Comparison of ENCODE assay signal across 2 cellular contexts in the genomic region with DNA sequence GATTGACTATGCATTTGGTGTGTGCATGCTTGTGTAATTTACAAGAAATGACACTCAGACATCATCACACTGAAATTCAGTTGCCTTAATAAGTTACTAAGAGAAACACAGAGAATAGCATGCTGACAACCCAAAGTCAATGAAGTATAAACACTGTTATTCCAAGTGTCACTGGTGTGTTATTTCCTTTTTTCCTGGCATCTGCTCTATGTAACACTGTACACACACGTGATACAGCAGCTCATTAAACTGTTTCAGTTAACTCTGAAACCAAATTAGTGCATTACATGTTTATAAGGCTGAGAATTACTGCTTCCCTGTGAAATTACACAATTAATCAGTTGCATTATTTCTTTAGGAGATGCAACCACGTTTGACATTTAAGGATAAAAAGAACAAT.
TF ChIP-seq lines count a peak whose summit lies in the region.

No MANE protein-coding gene starts in this region.

TF ChIP-seq in HEK293, 187 proteins besides CTCF, POLR2A, EP300 and RAD21 (continued from another document):
- TF ChIP-seq, protein P1, sequence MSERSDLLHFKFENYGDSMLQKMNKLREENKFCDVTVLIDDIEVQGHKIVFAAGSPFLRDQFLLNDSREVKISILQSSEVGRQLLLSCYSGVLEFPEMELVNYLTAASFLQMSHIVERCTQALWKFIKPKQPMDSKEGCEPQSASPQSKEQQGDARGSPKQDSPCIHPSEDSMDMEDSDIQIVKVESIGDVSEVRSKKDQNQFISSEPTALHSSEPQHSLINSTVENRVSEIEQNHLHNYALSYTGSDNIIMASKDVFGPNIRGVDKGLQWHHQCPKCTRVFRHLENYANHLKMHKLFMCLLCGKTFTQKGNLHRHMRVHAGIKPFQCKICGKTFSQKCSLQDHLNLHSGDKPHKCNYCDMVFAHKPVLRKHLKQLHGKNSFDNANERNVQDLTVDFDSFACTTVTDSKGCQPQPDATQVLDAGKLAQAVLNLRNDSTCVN (tag by site-specific recombination; optimal IDR thresholded peaks at IDR 0.05) = no peak
- TF ChIP-seq ZNF785 (tag by site-specific recombination; IDR thresholded peaks at IDR 0.05) = no peak
TF ChIP-seq in HEK293: peak in this region for 1.

TF ChIP-seq in WTC11, 78 proteins besides CTCF, POLR2A, EP300 and RAD21 (continued from another document):
- TF ChIP-seq, protein P2, sequence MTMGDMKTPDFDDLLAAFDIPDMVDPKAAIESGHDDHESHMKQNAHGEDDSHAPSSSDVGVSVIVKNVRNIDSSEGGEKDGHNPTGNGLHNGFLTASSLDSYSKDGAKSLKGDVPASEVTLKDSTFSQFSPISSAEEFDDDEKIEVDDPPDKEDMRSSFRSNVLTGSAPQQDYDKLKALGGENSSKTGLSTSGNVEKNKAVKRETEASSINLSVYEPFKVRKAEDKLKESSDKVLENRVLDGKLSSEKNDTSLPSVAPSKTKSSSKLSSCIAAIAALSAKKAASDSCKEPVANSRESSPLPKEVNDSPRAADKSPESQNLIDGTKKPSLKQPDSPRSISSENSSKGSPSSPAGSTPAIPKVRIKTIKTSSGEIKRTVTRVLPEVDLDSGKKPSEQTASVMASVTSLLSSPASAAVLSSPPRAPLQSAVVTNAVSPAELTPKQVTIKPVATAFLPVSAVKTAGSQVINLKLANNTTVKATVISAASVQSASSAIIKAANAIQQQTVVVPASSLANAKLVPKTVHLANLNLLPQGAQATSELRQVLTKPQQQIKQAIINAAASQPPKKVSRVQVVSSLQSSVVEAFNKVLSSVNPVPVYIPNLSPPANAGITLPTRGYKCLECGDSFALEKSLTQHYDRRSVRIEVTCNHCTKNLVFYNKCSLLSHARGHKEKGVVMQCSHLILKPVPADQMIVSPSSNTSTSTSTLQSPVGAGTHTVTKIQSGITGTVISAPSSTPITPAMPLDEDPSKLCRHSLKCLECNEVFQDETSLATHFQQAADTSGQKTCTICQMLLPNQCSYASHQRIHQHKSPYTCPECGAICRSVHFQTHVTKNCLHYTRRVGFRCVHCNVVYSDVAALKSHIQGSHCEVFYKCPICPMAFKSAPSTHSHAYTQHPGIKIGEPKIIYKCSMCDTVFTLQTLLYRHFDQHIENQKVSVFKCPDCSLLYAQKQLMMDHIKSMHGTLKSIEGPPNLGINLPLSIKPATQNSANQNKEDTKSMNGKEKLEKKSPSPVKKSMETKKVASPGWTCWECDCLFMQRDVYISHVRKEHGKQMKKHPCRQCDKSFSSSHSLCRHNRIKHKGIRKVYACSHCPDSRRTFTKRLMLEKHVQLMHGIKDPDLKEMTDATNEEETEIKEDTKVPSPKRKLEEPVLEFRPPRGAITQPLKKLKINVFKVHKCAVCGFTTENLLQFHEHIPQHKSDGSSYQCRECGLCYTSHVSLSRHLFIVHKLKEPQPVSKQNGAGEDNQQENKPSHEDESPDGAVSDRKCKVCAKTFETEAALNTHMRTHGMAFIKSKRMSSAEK (CRISPR knock-in tag; IDR thresholded peaks at IDR 0.05; ENCODE audit: borderline replicate concordance) = no peak
- TF ChIP-seq SP1 (CRISPR knock-in tag; conservative IDR thresholded peaks at IDR 0.05) = no peak
- TF ChIP-seq TEAD1 (CRISPR knock-in tag; IDR thresholded peaks at IDR 0.05) = no peak
- no peak for TF ChIP-seq ZNF232 (CRISPR knock-in tag; IDR thresholded peaks at IDR 0.05)
- TF ChIP-seq ESRRA (CRISPR knock-in tag; IDR thresholded peaks at IDR 0.05; ENCODE audit: borderline replicate concordance) = no peak
- TF ChIP-seq, protein P3, sequence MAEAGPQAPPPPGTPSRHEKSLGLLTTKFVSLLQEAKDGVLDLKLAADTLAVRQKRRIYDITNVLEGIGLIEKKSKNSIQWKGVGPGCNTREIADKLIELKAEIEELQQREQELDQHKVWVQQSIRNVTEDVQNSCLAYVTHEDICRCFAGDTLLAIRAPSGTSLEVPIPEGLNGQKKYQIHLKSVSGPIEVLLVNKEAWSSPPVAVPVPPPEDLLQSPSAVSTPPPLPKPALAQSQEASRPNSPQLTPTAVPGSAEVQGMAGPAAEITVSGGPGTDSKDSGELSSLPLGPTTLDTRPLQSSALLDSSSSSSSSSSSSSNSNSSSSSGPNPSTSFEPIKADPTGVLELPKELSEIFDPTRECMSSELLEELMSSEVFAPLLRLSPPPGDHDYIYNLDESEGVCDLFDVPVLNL (CRISPR knock-in tag; IDR thresholded peaks at IDR 0.05; ENCODE audit: borderline replicate concordance, low read depth) = no peak
- no peak for TF ChIP-seq JUN (CRISPR knock-in tag; IDR thresholded peaks at IDR 0.05)
- TF ChIP-seq MYBL2 (CRISPR knock-in tag; IDR thresholded peaks at IDR 0.05) = no peak
